ENCODE assay signal across 21 cellular contexts in genomic region chr5:52690236-52690685, GRCh38.
DNase-seq lines count a peak whose midpoint lies in the region; ATAC-seq, FAIRE-seq and TF ChIP-seq lines count a peak whose summit lies in the region.
"Had no signal": no experiment of that assay in that cellular context is flagged by ENCODE, and none has a peak within 500 bp of the region (broad histone marks: within the 10 kb centered on the region; RNA-seq: fewer than 3 reads in every experiment).

No MANE protein-coding gene starts in this region.

- CTCF ChIA-PET in endothelial cell of umbilical vein (lab: Charles Lee): interaction anchor here (0.8 to 6.0 kb wide), 6 partner anchors 38 to 425 kb away, joined by 3 to 96 read pairs (median 4); no protein-coding TSS in a partner anchor

- 6% methylated on average over 1 of the region's 1 CpG for WGBS in suprapubic skin

- no peak for DNase-seq in left cardiac atrium
- DNase-seq in Right ventricle myocardium inferior (ENCODE audit: missing footprints): no peak
- peak; percentile 49 for DNase-seq in endothelial cell of umbilical vein (ENCODE audit: low read depth, low spot score)
- no peak for DNase-seq in left lung
- no peak for DNase-seq in suprapubic skin (ENCODE audit: low spot score in 2 of 2)
- no peak for DNase-seq in vagina (ENCODE audit: extremely low spot score in 2 of 2)
- no peak for DNase-seq in activated CD4-positive, alpha-beta T cell treated with anti-CD3 and anti-CD28 coated beads, Interleukin-2, amount 50 U/mL, for 4 hours
- DNase-seq: aorta; CD4-positive, CD25-positive, alpha-beta regulatory T cell; dermis blood vessel endothelial cell; DMS53; Kasumi-1; midbrain; NCI-H146; NCI-H524; PC-3; transverse colon had no signal

- H3K4me1 ChIP-seq in endothelial cell of umbilical vein (ENCODE audit: control insufficient read depth, extremely low read depth, insufficient read depth, low read length) (no peaks in the 10 kb centered on the region), left lung (peaks cover 13 to 16% of the 10 kb centered on the region in 2 donors), suprapubic skin (no peaks in the 10 kb centered on the region), vagina (no peaks in the 10 kb centered on the region)
- H3K4me1 ChIP-seq: A549, transverse colon had no signal

- no peak overlapping the region for H3K9ac ChIP-seq in endothelial cell of umbilical vein (replicated peaks; ENCODE audit: extremely low read depth, insufficient read depth, low read length)

- ATAC-seq in left cardiac atrium (peak; percentile 12 to 55), Right ventricle myocardium inferior (no peak), left lung (peak; percentile 76), HG03432 (IDR thresholded peaks at IDR 0.05; ENCODE audit: unreplicated experiment) (no peak)
- ATAC-seq: A549, PC-3 had no signal

- no peak overlapping the region for H2AFZ ChIP-seq in endothelial cell of umbilical vein (ENCODE audit: low read depth, low read length)

- POLR2A ChIA-PET in endothelial cell of umbilical vein (lab: Charles Lee): no interaction called here

- intact Hi-C loops in left cardiac atrium (cut with DNase I) (loop anchor here (5.0 to 10.0 kb wide), 2 partner anchors 97 to 225 kb away; partner anchors contain the start of genes ITGA1 (in 1 of the 2) and PELO (in 1 of the 2)), Right ventricle myocardium inferior (cut with DNase I) (loop anchor here (5.0 kb wide), 3 partner anchors 82 to 227 kb away; partner anchors contain the start of genes ITGA1 and PELO), endothelial cell of umbilical vein (cut with micrococcal nuclease) (loop anchor here (10.0 kb wide), 1 partner anchor 405 kb away; no protein-coding TSS in a partner anchor), left lung (cut with DNase I) (loop anchor here in 1 of 2 donors (10.0 kb wide), 1 partner anchor 95 kb away; the partner anchor contains the start of genes ITGA1 and PELO), vagina (cut with DNase I) (no loop called here)

- no peak for TF ChIP-seq CTCF in endothelial cell of umbilical vein (IDR thresholded peaks at IDR 0.05; ENCODE audit: extremely low read depth in 1 of 2, insufficient read depth in 1 of 2, low read depth in 1 of 2, low read length in 2 of 2)
- no peak for TF ChIP-seq CTCF in left lung (IDR thresholded peaks at IDR 0.05)
- TF ChIP-seq CTCF in suprapubic skin (IDR thresholded peaks at IDR 0.05): no peak
- TF ChIP-seq CTCF in vagina (IDR thresholded peaks at IDR 0.05): no peak

- no TSS peak for BruUV-seq in endothelial cell of umbilical vein (replicated peaks; lab: Mats Ljungman, UMichigan)

- H3K4me3 ChIP-seq in endothelial cell of umbilical vein (replicated peaks in 1 of 3; ENCODE audit: insufficient read depth in 1 of 3, low read depth in 1 of 3, low read length in 3 of 3): no peak overlapping the region
- H3K4me3 ChIP-seq in left lung: no peak overlapping the region
- H3K4me3 ChIP-seq in suprapubic skin: no peak overlapping the region
- H3K4me3 ChIP-seq in vagina: no peak overlapping the region
- H3K4me3 ChIP-seq: A549, transverse colon had no signal

- peaks cover 0 to 2% of the 10 kb centered on the region in 2 experiments for H3K27me3 ChIP-seq in endothelial cell of umbilical vein (ENCODE audit: control insufficient read depth in 2 of 2, insufficient read depth in 2 of 2, low read length in 2 of 2)
- H3K27me3 ChIP-seq in left lung: no peaks in the 10 kb centered on the region
- no peaks in the 10 kb centered on the region for H3K27me3 ChIP-seq in suprapubic skin
- no peaks in the 10 kb centered on the region for H3K27me3 ChIP-seq in vagina
- H3K27me3 ChIP-seq: neutrophil, transverse colon had no signal

- H3K4me2 ChIP-seq in endothelial cell of umbilical vein (ENCODE audit: insufficient read depth, low read length): no peak overlapping the region
- H3K4me2 ChIP-seq: A549 had no signal

- no peaks in the 10 kb centered on the region for H3K9me1 ChIP-seq in endothelial cell of umbilical vein (replicated peaks; ENCODE audit: control insufficient read depth, extremely low read depth, insufficient read depth, low read length)

- no peaks in the 10 kb centered on the region for H4K20me1 ChIP-seq in endothelial cell of umbilical vein (replicated peaks; ENCODE audit: control insufficient read depth, extremely low read depth, insufficient read depth, low read length)

- TF ChIP-seq POLR2A in endothelial cell of umbilical vein (IDR thresholded peaks at IDR 0.05; ENCODE audit: low read depth, low read length): no peak
- no peak for TF ChIP-seq POLR2A in suprapubic skin (IDR thresholded peaks at IDR 0.05)
- TF ChIP-seq POLR2A in vagina (IDR thresholded peaks at IDR 0.05): no peak

- no peaks in the 10 kb centered on the region for H3K9me3 ChIP-seq in endothelial cell of umbilical vein (replicated peaks; ENCODE audit: control insufficient read depth, insufficient read depth, low read length)
- no peaks in the 10 kb centered on the region for H3K9me3 ChIP-seq in left lung
- no peaks in the 10 kb centered on the region for H3K9me3 ChIP-seq in suprapubic skin
- H3K9me3 ChIP-seq in vagina: no peaks in the 10 kb centered on the region
- H3K9me3 ChIP-seq: A549, neutrophil, transverse colon had no signal

- no peak for TF ChIP-seq EP300 in suprapubic skin (IDR thresholded peaks at IDR 0.05)

- dilution Hi-C loops in endothelial cell of umbilical vein (cut with MboI; ENCODE audit: extremely low pct_ligation_motif_present, low sequenced_read_pairs): no loop called here

- H3K36me3 ChIP-seq in endothelial cell of umbilical vein (ENCODE audit: control insufficient read depth in 2 of 2, extremely low read depth in 1 of 2, insufficient read depth in 2 of 2, low read length in 2 of 2) (no peaks in the 10 kb centered on the region), left lung (no peaks in the 10 kb centered on the region), suprapubic skin (no peaks in the 10 kb centered on the region), vagina (no peaks in the 10 kb centered on the region)
- H3K36me3 ChIP-seq: neutrophil, transverse colon had no signal

- no peak for FAIRE-seq in endothelial cell of umbilical vein (lab: Jason Lieb, UNC)
- FAIRE-seq: A549 had no signal

- no peaks in the 10 kb centered on the region for H3K79me2 ChIP-seq in endothelial cell of umbilical vein (ENCODE audit: control insufficient read depth, insufficient read depth, low read length)

- H3K27ac ChIP-seq in endothelial cell of umbilical vein (ENCODE audit: insufficient read depth, low read depth, low read length) (no peak overlapping the region), left lung (no peak overlapping the region), suprapubic skin (no peak overlapping the region), vagina (no peak overlapping the region)
- H3K27ac ChIP-seq: A549, neutrophil, transverse colon, VCaP had no signal

TF ChIP-seq in endothelial cell of umbilical vein, 7 proteins besides CTCF, POLR2A, EP300 and RAD21:
- TF ChIP-seq FOS (IDR thresholded peaks at IDR 0.05; ENCODE audit: borderline replicate concordance, insufficient read depth, low read length): no peak
- TF ChIP-seq MYC (IDR thresholded peaks at IDR 0.05; ENCODE audit: low read depth, low read length): no peak
- TF ChIP-seq POLR2AphosphoS5 (IDR thresholded peaks at IDR 0.05; ENCODE audit: insufficient read depth, low read depth, low read length): no peak
- TF ChIP-seq EZH2 (IDR thresholded peaks at IDR 0.05; ENCODE audit: borderline replicate concordance, low read depth, low read length, severe bottlenecking): no peak
- TF ChIP-seq JUN (IDR thresholded peaks at IDR 0.05; ENCODE audit: borderline replicate concordance, insufficient read depth, insufficient read length, low read depth): no peak
- TF ChIP-seq, protein P1, sequence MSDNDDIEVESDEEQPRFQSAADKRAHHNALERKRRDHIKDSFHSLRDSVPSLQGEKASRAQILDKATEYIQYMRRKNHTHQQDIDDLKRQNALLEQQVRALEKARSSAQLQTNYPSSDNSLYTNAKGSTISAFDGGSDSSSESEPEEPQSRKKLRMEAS (IDR thresholded peaks at IDR 0.05; ENCODE audit: insufficient read depth, insufficient read length): no peak
- no peak for TF ChIP-seq GATA2 (IDR thresholded peaks at IDR 0.05; ENCODE audit: insufficient read depth, insufficient read length, low read depth, low read length)

Comparison
In these comparisons a context has a peak if more than half of its experiments do, and no peak if none do; other contexts are left out.
1. ATAC-seq: peak in left cardiac atrium (2 of 2) and left lung (single experiment); none in Right ventricle myocardium inferior (single experiment) and HG03432 (single experiment).